Comparison of ENCODE assay signal across 1 cellular context in genomic region chr19:19259741-19260140, GRCh38.
TF ChIP-seq lines count a peak whose summit lies in the region.

No MANE protein-coding gene starts in this region.

TF ChIP-seq in WTC11, 78 proteins besides CTCF, POLR2A, EP300 and RAD21 (continued from another document):
- TF ChIP-seq, protein P1, sequence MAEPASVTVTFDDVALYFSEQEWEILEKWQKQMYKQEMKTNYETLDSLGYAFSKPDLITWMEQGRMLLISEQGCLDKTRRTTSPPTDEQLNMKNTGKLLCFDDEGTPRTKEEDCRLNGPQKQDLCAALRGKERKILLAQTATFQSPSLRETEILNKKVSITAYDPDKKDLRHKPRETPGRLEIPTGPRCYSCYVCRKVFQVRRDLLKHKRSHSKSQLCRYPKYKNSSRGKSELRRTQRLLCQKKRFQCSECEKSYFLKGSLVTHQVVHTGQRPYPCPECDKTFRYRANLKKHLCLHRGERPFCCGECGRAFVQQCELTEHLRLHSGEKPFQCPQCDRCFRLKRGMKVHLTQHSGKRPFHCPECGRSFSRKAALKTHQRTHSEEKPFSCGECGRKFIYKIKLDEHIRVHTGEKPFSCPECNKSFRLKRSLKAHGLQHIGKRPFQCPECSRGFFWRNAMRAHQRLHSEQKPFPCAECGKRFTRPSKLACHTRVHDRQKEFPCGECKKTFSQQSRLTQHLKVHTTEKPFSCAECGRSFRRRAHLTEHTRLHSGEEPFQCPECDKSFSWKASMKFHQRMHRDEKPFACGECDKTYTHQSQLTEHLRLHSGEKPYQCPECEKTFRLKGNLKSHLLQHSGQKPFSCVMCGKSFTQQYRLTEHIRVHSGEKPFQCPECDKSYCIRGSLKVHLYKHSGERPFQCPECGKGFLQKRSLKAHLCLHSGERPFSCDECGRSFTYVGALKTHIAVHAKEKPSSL (CRISPR knock-in tag; conservative IDR thresholded peaks at IDR 0.05): no peak
- TF ChIP-seq NFYB (CRISPR knock-in tag; conservative IDR thresholded peaks at IDR 0.05; ENCODE audit: low read depth): peak; percentile 80
- TF ChIP-seq JAZF1 (CRISPR knock-in tag; IDR thresholded peaks at IDR 0.05): no peak
- TF ChIP-seq PRDM15 (CRISPR knock-in tag; IDR thresholded peaks at IDR 0.05): no peak
- TF ChIP-seq RORB (CRISPR knock-in tag; IDR thresholded peaks at IDR 0.05): no peak
- TF ChIP-seq NR3C1 (CRISPR knock-in tag; conservative IDR thresholded peaks at IDR 0.05; ENCODE audit: low read depth): no peak
- no peak for TF ChIP-seq ZNF263 (CRISPR knock-in tag; IDR thresholded peaks at IDR 0.05; ENCODE audit: low read depth)
- no peak for TF ChIP-seq TEAD1 (CRISPR knock-in tag; IDR thresholded peaks at IDR 0.05)
- TF ChIP-seq ZNF512 (CRISPR knock-in tag; IDR thresholded peaks at IDR 0.05; ENCODE audit: borderline replicate concordance): no peak
- no peak for TF ChIP-seq TP53 (CRISPR knock-in tag; IDR thresholded peaks at IDR 0.05)
- TF ChIP-seq, protein P2, sequence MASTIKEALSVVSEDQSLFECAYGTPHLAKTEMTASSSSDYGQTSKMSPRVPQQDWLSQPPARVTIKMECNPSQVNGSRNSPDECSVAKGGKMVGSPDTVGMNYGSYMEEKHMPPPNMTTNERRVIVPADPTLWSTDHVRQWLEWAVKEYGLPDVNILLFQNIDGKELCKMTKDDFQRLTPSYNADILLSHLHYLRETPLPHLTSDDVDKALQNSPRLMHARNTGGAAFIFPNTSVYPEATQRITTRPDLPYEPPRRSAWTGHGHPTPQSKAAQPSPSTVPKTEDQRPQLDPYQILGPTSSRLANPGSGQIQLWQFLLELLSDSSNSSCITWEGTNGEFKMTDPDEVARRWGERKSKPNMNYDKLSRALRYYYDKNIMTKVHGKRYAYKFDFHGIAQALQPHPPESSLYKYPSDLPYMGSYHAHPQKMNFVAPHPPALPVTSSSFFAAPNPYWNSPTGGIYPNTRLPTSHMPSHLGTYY (CRISPR knock-in tag; IDR thresholded peaks at IDR 0.05): no peak
- peak; percentile 93 for TF ChIP-seq USF2 (CRISPR knock-in tag; IDR thresholded peaks at IDR 0.05)
- TF ChIP-seq, protein P3, sequence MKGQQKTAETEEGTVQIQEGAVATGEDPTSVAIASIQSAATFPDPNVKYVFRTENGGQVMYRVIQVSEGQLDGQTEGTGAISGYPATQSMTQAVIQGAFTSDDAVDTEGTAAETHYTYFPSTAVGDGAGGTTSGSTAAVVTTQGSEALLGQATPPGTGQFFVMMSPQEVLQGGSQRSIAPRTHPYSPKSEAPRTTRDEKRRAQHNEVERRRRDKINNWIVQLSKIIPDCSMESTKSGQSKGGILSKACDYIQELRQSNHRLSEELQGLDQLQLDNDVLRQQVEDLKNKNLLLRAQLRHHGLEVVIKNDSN (CRISPR knock-in tag; IDR thresholded peaks at IDR 0.05): peak; percentile 88
- TF ChIP-seq CREB1 (CRISPR knock-in tag; IDR thresholded peaks at IDR 0.05): no peak
- TF ChIP-seq RELA (CRISPR knock-in tag; IDR thresholded peaks at IDR 0.05; ENCODE audit: borderline replicate concordance): no peak
- TF ChIP-seq E2F4 (CRISPR knock-in tag; IDR thresholded peaks at IDR 0.05; ENCODE audit: borderline replicate concordance, low read depth): no peak
- TF ChIP-seq FOXP4 (CRISPR knock-in tag; IDR thresholded peaks at IDR 0.05): no peak
- TF ChIP-seq, protein P4, sequence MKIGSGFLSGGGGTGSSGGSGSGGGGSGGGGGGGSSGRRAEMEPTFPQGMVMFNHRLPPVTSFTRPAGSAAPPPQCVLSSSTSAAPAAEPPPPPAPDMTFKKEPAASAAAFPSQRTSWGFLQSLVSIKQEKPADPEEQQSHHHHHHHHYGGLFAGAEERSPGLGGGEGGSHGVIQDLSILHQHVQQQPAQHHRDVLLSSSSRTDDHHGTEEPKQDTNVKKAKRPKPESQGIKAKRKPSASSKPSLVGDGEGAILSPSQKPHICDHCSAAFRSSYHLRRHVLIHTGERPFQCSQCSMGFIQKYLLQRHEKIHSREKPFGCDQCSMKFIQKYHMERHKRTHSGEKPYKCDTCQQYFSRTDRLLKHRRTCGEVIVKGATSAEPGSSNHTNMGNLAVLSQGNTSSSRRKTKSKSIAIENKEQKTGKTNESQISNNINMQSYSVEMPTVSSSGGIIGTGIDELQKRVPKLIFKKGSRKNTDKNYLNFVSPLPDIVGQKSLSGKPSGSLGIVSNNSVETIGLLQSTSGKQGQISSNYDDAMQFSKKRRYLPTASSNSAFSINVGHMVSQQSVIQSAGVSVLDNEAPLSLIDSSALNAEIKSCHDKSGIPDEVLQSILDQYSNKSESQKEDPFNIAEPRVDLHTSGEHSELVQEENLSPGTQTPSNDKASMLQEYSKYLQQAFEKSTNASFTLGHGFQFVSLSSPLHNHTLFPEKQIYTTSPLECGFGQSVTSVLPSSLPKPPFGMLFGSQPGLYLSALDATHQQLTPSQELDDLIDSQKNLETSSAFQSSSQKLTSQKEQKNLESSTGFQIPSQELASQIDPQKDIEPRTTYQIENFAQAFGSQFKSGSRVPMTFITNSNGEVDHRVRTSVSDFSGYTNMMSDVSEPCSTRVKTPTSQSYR (CRISPR knock-in tag; IDR thresholded peaks at IDR 0.05): no peak
